1 cellular context compared by ENCODE assay signal in genomic region chr10:110286841-110287240, GRCh38.
TF ChIP-seq lines count a peak whose summit lies in the region.

No MANE protein-coding gene starts in this region.

TF ChIP-seq in A549, 52 proteins besides CTCF, POLR2A, EP300 and RAD21 (continued from another document):
- TF ChIP-seq, protein P1, sequence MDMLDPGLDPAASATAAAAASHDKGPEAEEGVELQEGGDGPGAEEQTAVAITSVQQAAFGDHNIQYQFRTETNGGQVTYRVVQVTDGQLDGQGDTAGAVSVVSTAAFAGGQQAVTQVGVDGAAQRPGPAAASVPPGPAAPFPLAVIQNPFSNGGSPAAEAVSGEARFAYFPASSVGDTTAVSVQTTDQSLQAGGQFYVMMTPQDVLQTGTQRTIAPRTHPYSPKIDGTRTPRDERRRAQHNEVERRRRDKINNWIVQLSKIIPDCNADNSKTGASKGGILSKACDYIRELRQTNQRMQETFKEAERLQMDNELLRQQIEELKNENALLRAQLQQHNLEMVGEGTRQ (IDR thresholded peaks at IDR 0.05), result no peak
- no peak for TF ChIP-seq TP53 (CRISPR knock-in tag; IDR thresholded peaks at IDR 0.05)
- TF ChIP-seq GATA3 (IDR thresholded peaks at IDR 0.05; ENCODE audit: borderline replicate concordance), result no peak
- no peak for TF ChIP-seq JUN (IDR thresholded peaks at IDR 0.05)
- TF ChIP-seq, protein P2, sequence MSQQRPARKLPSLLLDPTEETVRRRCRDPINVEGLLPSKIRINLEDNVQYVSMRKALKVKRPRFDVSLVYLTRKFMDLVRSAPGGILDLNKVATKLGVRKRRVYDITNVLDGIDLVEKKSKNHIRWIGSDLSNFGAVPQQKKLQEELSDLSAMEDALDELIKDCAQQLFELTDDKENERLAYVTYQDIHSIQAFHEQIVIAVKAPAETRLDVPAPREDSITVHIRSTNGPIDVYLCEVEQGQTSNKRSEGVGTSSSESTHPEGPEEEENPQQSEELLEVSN (IDR thresholded peaks at IDR 0.05; ENCODE audit: borderline replicate concordance, low read depth), result no peak
- no peak for TF ChIP-seq ZC3H11A (IDR thresholded peaks at IDR 0.05)
- TF ChIP-seq RFX5 (IDR thresholded peaks at IDR 0.05), result no peak
- no peak for TF ChIP-seq MYC (IDR thresholded peaks at IDR 0.05; ENCODE audit: borderline replicate concordance, low read length)
- no peak for TF ChIP-seq RNF2 (IDR thresholded peaks at IDR 0.05; ENCODE audit: borderline replicate concordance, low read depth)
- TF ChIP-seq NR3C1 (IDR thresholded peaks at IDR 0.05), result no peak
